In genomic region chr15:70518201-70519003, GRCh38 we compare ENCODE assay signal across 19 cellular contexts.
"Had no signal": no experiment of that assay in that cellular context is flagged by ENCODE, and none has a peak within 500 bp of the region (broad histone marks: within the 10 kb centered on the region; RNA-seq: fewer than 3 reads in every experiment).

No MANE protein-coding gene starts in this region.

- H3K27ac Mint-ChIP-seq: activated CD4-positive, alpha-beta memory T cell treated with anti-CD3 and anti-CD28 coated beads for 36 hours; activated CD4-positive, alpha-beta T cell treated with anti-CD3 and anti-CD28 coated beads for 36 hours; activated T-helper 17 cell treated with anti-CD3 and anti-CD28 coated beads, Interleukin-2, amount 50 U/mL, for 72 hours; natural killer cell had no signal

- H3K36me3 Mint-ChIP-seq: activated CD4-positive, alpha-beta memory T cell treated with anti-CD3 and anti-CD28 coated beads for 36 hours; activated naive CD4-positive, alpha-beta T cell treated with anti-CD3 and anti-CD28 coated beads, Interleukin-2, amount 10 ng/mL, durations not matched to agents 7 days and 5 days; natural killer cell had no signal

- H3K4me3 ChIP-seq: ascending aorta, lower lobe of right lung, pancreas, tibial nerve, vagina had no signal

- H3K4me1 Mint-ChIP-seq: activated naive CD4-positive, alpha-beta T cell treated with anti-CD3 and anti-CD28 coated beads, Interleukin-2, amount 10 ng/mL, durations not matched to agents 7 days and 5 days; activated T-helper 17 cell treated with anti-CD3 and anti-CD28 coated beads, Interleukin-2, amount 50 U/mL, for 72 hours; natural killer cell had no signal

- H3K9me3 Mint-ChIP-seq: activated CD4-positive, alpha-beta memory T cell treated with anti-CD3 and anti-CD28 coated beads for 36 hours; activated naive CD4-positive, alpha-beta T cell treated with anti-CD3 and anti-CD28 coated beads, Interleukin-2, amount 10 ng/mL, durations not matched to agents 7 days and 5 days; activated T-helper 17 cell treated with anti-CD3 and anti-CD28 coated beads, Interleukin-2, amount 50 U/mL, for 72 hours; natural killer cell had no signal

- ATAC-seq: activated CD4-positive, alpha-beta T cell treated with anti-CD3 and anti-CD28 coated beads for 36 hours; activated T-helper 17 cell treated with anti-CD3 and anti-CD28 coated beads, Interleukin-2, amount 50 U/mL, for 72 hours; lower lobe of right lung; natural killer cell; pancreas; stimulated activated naive CD8-positive, alpha-beta T cell treated with anti-CD3 and anti-CD28 coated beads, Interleukin-15, Interleukin-2, amounts not matched to agents 100 U/mL and 50 U/mL, for 24 hours had no signal

- H3K4me3 Mint-ChIP-seq: activated CD4-positive, alpha-beta memory T cell treated with anti-CD3 and anti-CD28 coated beads for 36 hours; activated CD4-positive, alpha-beta T cell treated with anti-CD3 and anti-CD28 coated beads for 36 hours; activated naive CD4-positive, alpha-beta T cell treated with anti-CD3 and anti-CD28 coated beads, Interleukin-2, amount 10 ng/mL, durations not matched to agents 7 days and 5 days; activated T-helper 17 cell treated with anti-CD3 and anti-CD28 coated beads, Interleukin-2, amount 50 U/mL, for 72 hours; natural killer cell had no signal

- H3K9me3 ChIP-seq: ascending aorta, lower lobe of right lung, neutrophil, pancreas, tibial nerve, vagina had no signal

- H3K36me3 ChIP-seq: ascending aorta, lower lobe of right lung, neutrophil, pancreas, tibial nerve, vagina had no signal

- H3K4me1 ChIP-seq: ascending aorta, lower lobe of right lung, pancreas, tibial nerve had no signal

- FAIRE-seq: pancreas had no signal

- H3K27ac ChIP-seq: ascending aorta, lower lobe of right lung, neutrophil, pancreas, tibial nerve, vagina had no signal

- DNase-seq: activated CD4-positive, alpha-beta memory T cell treated with anti-CD3 and anti-CD28 coated beads for 36 hours; activated CD4-positive, alpha-beta T cell treated with anti-CD3 and anti-CD28 coated beads for 36 hours; activated naive CD4-positive, alpha-beta T cell treated with anti-CD3 and anti-CD28 coated beads, Interleukin-2, amount 10 ng/mL, durations not matched to agents 7 days and 5 days; cortex of kidney; effector CD4-positive, alpha-beta T cell; foreskin melanocyte; lower lobe of right lung; natural killer cell; pancreas; stimulated activated CD4-positive, alpha-beta T cell treated with anti-CD3 and anti-CD28 coated beads, Interleukin-2, amount 100 ng/mL, for 24 hours; stimulated activated naive CD8-positive, alpha-beta T cell treated with anti-CD3 and anti-CD28 coated beads, Interleukin-15, Interleukin-2, amounts not matched to agents 100 U/mL and 50 U/mL, for 24 hours; substantia nigra; SW 1271; T-helper 2 cell had no signal

- H3K27me3 ChIP-seq: ascending aorta, neutrophil, pancreas, tibial nerve, vagina had no signal
